10 cellular contexts compared by ENCODE assay signal in genomic region chr17:80361495-80362220, GRCh38. TPM values are rescaled to one million over a fixed set of nuclear protein-coding genes. Genes with fewer than 3 reads are reported as not detected.
DNase-seq lines count a peak whose midpoint lies in the region; ATAC-seq and TF ChIP-seq lines count a peak whose summit lies in the region.
"Had no signal": no experiment of that assay in that cellular context is flagged by ENCODE, and none has a peak within 500 bp of the region (broad histone marks: within the 10 kb centered on the region; RNA-seq: fewer than 3 reads in every experiment).

No MANE protein-coding gene starts in this region.

- no peak for ATAC-seq in left colon

- no peak overlapping the region for H3K27ac Mint-ChIP-seq in endothelial cell (ENCODE audit: unreplicated experiment)

- H2AFZ ChIP-seq in OCI-LY7 (ENCODE audit: low read length), result no peak overlapping the region

- peak overlapping the region; percentile 65 for H3K4me3 Mint-ChIP-seq in endothelial cell (ENCODE audit: unreplicated experiment)
- H3K4me3 Mint-ChIP-seq: activated naive CD8-positive, alpha-beta T cell had no signal

- TF ChIP-seq CTCF in OCI-LY7 (conservative IDR thresholded peaks at IDR 0.05; ENCODE audit: low read length), result peak; percentile 77
- TF ChIP-seq CTCF in endothelial cell (IDR thresholded peaks at IDR 0.05; ENCODE audit: unreplicated experiment), result no peak

- H3K4me1 ChIP-seq in OCI-LY7 (ENCODE audit: insufficient read depth, low read length, poor library complexity, severe bottlenecking), result no peaks in the 10 kb centered on the region

- no peaks in the 10 kb centered on the region for H3K9me3 Mint-ChIP-seq in endothelial cell (ENCODE audit: unreplicated experiment)
- H3K9me3 Mint-ChIP-seq: naive thymus-derived CD8-positive, alpha-beta T cell had no signal

- DNase-seq in activated CD4-positive, alpha-beta T cell treated with anti-CD3 and anti-CD28 coated beads for 48 hours, result peak; percentile 49
- no peak for DNase-seq in activated CD4-positive, alpha-beta T cell treated with anti-CD3 and anti-CD28 coated beads, Interleukin-2, amount 50 U/mL, for 1 hour
- DNase-seq in OCI-LY7 (ENCODE audit: low spot score) (peak; percentile 27), endothelial cell (ENCODE audit: low spot score) (peak; percentile 48), NCI-H2171 treated with DMSO at 0.1 percent for 48 hours (lab: John Stamatoyannopoulos, UW) (no peak), foreskin melanocyte (no peak), left colon (no peak)
- peak; percentile 53 for DNase-seq in stimulated activated CD8-positive, alpha-beta memory T cell treated with anti-CD3 and anti-CD28 coated beads, Interleukin-4, amount 100 ng/mL, for 48 hours

- intact Hi-C loops in OCI-LY7 (cut with micrococcal nuclease; ENCODE audit: unreplicated experiment), result no loop called here
- intact Hi-C loops in left colon (cut with DNase I, micrococcal nuclease), result no loop called here

- no peaks in the 10 kb centered on the region for H3K9me2 ChIP-seq in OCI-LY7 (ENCODE audit: insufficient read depth, low read length)

- H4K20me1 ChIP-seq in OCI-LY7 (ENCODE audit: insufficient read depth, low read length), result no peaks in the 10 kb centered on the region

- no peaks in the 10 kb centered on the region for H3K9me3 ChIP-seq in OCI-LY7 (ENCODE audit: low read length)

- no TSS peak for BruUV-seq in OCI-LY7 (replicated peaks; lab: Mats Ljungman, UMichigan)

- H3K4me1 Mint-ChIP-seq in endothelial cell (ENCODE audit: unreplicated experiment), result no peaks in the 10 kb centered on the region

- peaks cover 50% of the 10 kb centered on the region for H3K36me3 Mint-ChIP-seq in endothelial cell (ENCODE audit: low read depth, unreplicated experiment)

- no peak overlapping the region for H3K27ac ChIP-seq in OCI-LY7 (ENCODE audit: low read depth, low read length, poor library complexity, severe bottlenecking)

- H3K79me2 ChIP-seq in OCI-LY7 (ENCODE audit: insufficient read depth, low read depth, low read length), result no peaks in the 10 kb centered on the region

- H3K4me2 ChIP-seq in OCI-LY7 (ENCODE audit: low read length), result no peak overlapping the region

- CTCF ChIA-PET in OCI-LY7 (lab: Charles Lee; ENCODE audit: unreplicated experiment), result no interaction called here

- peaks cover 22% of the 10 kb centered on the region for H3K36me3 ChIP-seq in OCI-LY7 (ENCODE audit: insufficient read depth, low read length)

- peaks cover 10% of the 10 kb centered on the region for H3K27me3 Mint-ChIP-seq in endothelial cell (ENCODE audit: unreplicated experiment)
- H3K27me3 Mint-ChIP-seq: activated naive CD8-positive, alpha-beta T cell; naive thymus-derived CD8-positive, alpha-beta T cell had no signal

- POLR2A ChIA-PET in OCI-LY7 (lab: Charles Lee), result no interaction called here

- H3K4me3 ChIP-seq in OCI-LY7 (ENCODE audit: low read depth, low read length, poor library complexity, severe bottlenecking), result no peak overlapping the region

RNA-seq across cellular contexts. Expression of gene ENDOV, which starts 53.3 kb away (rescaled TPM):
- 19.2 and 22.4 TPM in 2 replicates for total RNA-seq in OCI-LY7 (2014; rRNA removed; shearing (Covaris generic))
- 33.1 and 39.4 TPM in 2 replicates for total RNA-seq in OCI-LY7 (2022)
- 40.7 TPM for total RNA-seq in endothelial cell (ENCODE audit: unreplicated experiment)
- 10 to 100 TPM; 23.2 to 25.5 TPM for total RNA-seq in left colon

Comparison
In these comparisons a context has a peak if more than half of its experiments do, and no peak if none do; other contexts are left out.
1. DNase-seq: peak in activated CD4-positive, alpha-beta T cell treated with anti-CD3 and anti-CD28 coated beads for 48 hours (single experiment), OCI-LY7 (single experiment), endothelial cell (single experiment) and stimulated activated CD8-positive, alpha-beta memory T cell treated with anti-CD3 and anti-CD28 coated beads, Interleukin-4, amount 100 ng/mL, for 48 hours (single experiment); none in activated CD4-positive, alpha-beta T cell treated with anti-CD3 and anti-CD28 coated beads, Interleukin-2, amount 50 U/mL, for 1 hour (single experiment), NCI-H2171 treated with DMSO at 0.1 percent for 48 hours (single experiment), foreskin melanocyte (single experiment) and left colon (0 of 2).